Comparison of ENCODE assay signal across 13 cellular contexts in the genomic region with DNA sequence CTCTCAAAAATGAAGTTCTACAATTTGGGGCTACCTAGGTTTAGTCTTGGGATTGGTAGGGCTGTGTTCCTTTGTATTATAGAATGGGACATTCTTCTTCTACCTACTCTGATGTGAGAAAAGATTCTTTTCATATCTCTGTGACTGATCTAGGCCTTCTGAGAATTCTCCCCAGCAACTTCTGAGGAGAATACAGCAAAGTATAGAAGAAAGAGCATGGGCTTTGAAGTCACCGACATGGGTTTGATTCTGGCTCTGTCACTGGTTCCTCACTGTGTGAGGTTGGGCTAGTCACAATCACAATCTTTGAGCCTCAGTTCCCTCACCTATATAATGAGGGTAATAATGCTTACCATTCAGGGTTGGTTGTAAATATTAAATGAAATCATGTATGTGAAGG. TPM values are rescaled to one million over a fixed set of nuclear protein-coding genes. Genes with fewer than 3 reads are reported as not detected.
DNase-seq lines count a peak whose midpoint lies in the region; ATAC-seq and TF ChIP-seq lines count a peak whose summit lies in the region.
"Had no signal": no experiment of that assay in that cellular context is flagged by ENCODE, and none has a peak within 500 bp of the region (broad histone marks: within the 10 kb centered on the region; RNA-seq: fewer than 3 reads in every experiment).

No MANE protein-coding gene starts in this region.

- H3K27ac Mint-ChIP-seq in activated T-helper 1 cell treated with anti-CD3 and anti-CD28 coated beads, Interleukin-12 subunit alpha, Interleukin-12 subunit beta, Interleukin-2, Interleukin-4 antibody, amounts not matched to agents 30 ng/mL and 10 ng/mL and 1 ng/mL, durations not matched to agents 14 hours and 24 hours and 36 hours = peak overlapping the region; percentile 65
- peak overlapping the region; percentile 82 for H3K27ac Mint-ChIP-seq in mesothelial cell of epicardium
- H3K27ac Mint-ChIP-seq: GM23338 had no signal

- H3K4me3 ChIP-seq in left ventricle myocardium inferior = no peak overlapping the region
- H3K4me3 ChIP-seq in upper lobe of right lung = no peak overlapping the region
- H3K4me3 ChIP-seq: coronary artery, GM23338 had no signal

- H3K9me3 Mint-ChIP-seq in activated T-helper 1 cell treated with anti-CD3 and anti-CD28 coated beads, Interleukin-12 subunit alpha, Interleukin-12 subunit beta, Interleukin-2, Interleukin-4 antibody, amounts not matched to agents 30 ng/mL and 10 ng/mL and 1 ng/mL, durations not matched to agents 14 hours and 24 hours and 36 hours = no peaks in the 10 kb centered on the region
- H3K9me3 Mint-ChIP-seq in mesothelial cell of epicardium = no peaks in the 10 kb centered on the region
- H3K9me3 Mint-ChIP-seq: GM23338 had no signal

- H3K4me1 ChIP-seq in left ventricle myocardium inferior (peaks cover 95% of the 10 kb centered on the region), upper lobe of right lung (peaks cover 58% of the 10 kb centered on the region)

- no peaks in the 10 kb centered on the region for H3K27me3 Mint-ChIP-seq in activated T-helper 1 cell treated with anti-CD3 and anti-CD28 coated beads, Interleukin-12 subunit alpha, Interleukin-12 subunit beta, Interleukin-2, Interleukin-4 antibody, amounts not matched to agents 30 ng/mL and 10 ng/mL and 1 ng/mL, durations not matched to agents 14 hours and 24 hours and 36 hours (ENCODE audit: insufficient read depth)
- H3K27me3 Mint-ChIP-seq in mesothelial cell of epicardium (ENCODE audit: low read depth) = no peaks in the 10 kb centered on the region

- H3K4me1 Mint-ChIP-seq in activated T-helper 1 cell treated with anti-CD3 and anti-CD28 coated beads, Interleukin-12 subunit alpha, Interleukin-12 subunit beta, Interleukin-2, Interleukin-4 antibody, amounts not matched to agents 30 ng/mL and 10 ng/mL and 1 ng/mL, durations not matched to agents 14 hours and 24 hours and 36 hours (ENCODE audit: low read depth) = peaks cover 74% of the 10 kb centered on the region
- peaks cover 51% of the 10 kb centered on the region for H3K4me1 Mint-ChIP-seq in mesothelial cell of epicardium

- peak overlapping the region; percentile 27 for H3K4me3 Mint-ChIP-seq in activated T-helper 1 cell treated with anti-CD3 and anti-CD28 coated beads, Interleukin-12 subunit alpha, Interleukin-12 subunit beta, Interleukin-2, Interleukin-4 antibody, amounts not matched to agents 30 ng/mL and 10 ng/mL and 1 ng/mL, durations not matched to agents 14 hours and 24 hours and 36 hours
- no peak overlapping the region for H3K4me3 Mint-ChIP-seq in mesothelial cell of epicardium
- H3K4me3 Mint-ChIP-seq: GM23338 had no signal

- TF ChIP-seq CTCF in left ventricle myocardium inferior (IDR thresholded peaks at IDR 0.05; ENCODE audit: borderline replicate concordance) = no peak
- TF ChIP-seq CTCF in mesothelial cell of epicardium (IDR thresholded peaks at IDR 0.05; ENCODE audit: unreplicated experiment) = no peak
- TF ChIP-seq CTCF in upper lobe of right lung (IDR thresholded peaks at IDR 0.05) = no peak

- peaks cover 35% of the 10 kb centered on the region for H3K36me3 Mint-ChIP-seq in activated T-helper 1 cell treated with anti-CD3 and anti-CD28 coated beads, Interleukin-12 subunit alpha, Interleukin-12 subunit beta, Interleukin-2, Interleukin-4 antibody, amounts not matched to agents 30 ng/mL and 10 ng/mL and 1 ng/mL, durations not matched to agents 14 hours and 24 hours and 36 hours (ENCODE audit: low read depth)
- peaks cover 14% of the 10 kb centered on the region for H3K36me3 Mint-ChIP-seq in mesothelial cell of epicardium

- H3K9me3 ChIP-seq in left ventricle myocardium inferior (replicated peaks) (no peaks in the 10 kb centered on the region), upper lobe of right lung (no peaks in the 10 kb centered on the region)

- H3K27me3 ChIP-seq in left ventricle myocardium inferior (ENCODE audit: low read depth) (no peaks in the 10 kb centered on the region), upper lobe of right lung (no peaks in the 10 kb centered on the region)

- no peak for ATAC-seq in Right ventricle myocardium inferior
- no peak for ATAC-seq in upper lobe of right lung
- ATAC-seq: GM23338 had no signal

- intact Hi-C loops in left ventricle myocardium inferior (cut with micrococcal nuclease) (no loop called here), Right ventricle myocardium inferior (cut with DNase I) (no loop called here), upper lobe of right lung (cut with DNase I) (loop anchor here (10.0 kb wide), 1 partner anchor 58 kb away; the partner anchor contains the start of gene SPSB2)
- intact Hi-C loops in activated T-helper 1 cell treated with anti-CD3 and anti-CD28 coated beads, Interleukin-12 subunit alpha, Interleukin-12 subunit beta, Interleukin-2, Interleukin-4 antibody, amounts not matched to agents 30 ng/mL and 10 ng/mL and 1 ng/mL, durations not matched to agents 14 hours and 24 hours and 36 hours (cut with micrococcal nuclease) = loop anchor here (2.0 kb wide), 1 partner anchor 18 kb away; the partner anchor contains the start of gene ENO2

- DNase-seq in left ventricle myocardium inferior (no peak), Right ventricle myocardium inferior (ENCODE audit: missing footprints) (no peak), mesothelial cell of epicardium (ENCODE audit: low spot score in 2 of 2, unreplicated experiment in 2 of 2) (no peak), upper lobe of right lung (no peak), NOMO-1 treated with DMSO at 0.1 percent for 48 hours (lab: John Stamatoyannopoulos, UW; ENCODE audit: unreplicated experiment) (no peak), NCI-H526 (lab: John Stamatoyannopoulos, UW) (no peak), nucleus accumbens (lab: John Stamatoyannopoulos, UW) (no peak)
- no peak for DNase-seq in activated T-helper 1 cell treated with anti-CD3 and anti-CD28 coated beads, Interleukin-12 subunit alpha, Interleukin-12 subunit beta, Interleukin-2, Interleukin-4 antibody, amounts not matched to agents 30 ng/mL and 10 ng/mL and 1 ng/mL, durations not matched to agents 14 hours and 24 hours and 36 hours (ENCODE audit: low spot score)
- DNase-seq: midbrain had no signal

- peak overlapping the region; percentile 97 for H3K27ac ChIP-seq in left ventricle myocardium inferior (replicated peaks)
- H3K27ac ChIP-seq in upper lobe of right lung = peak overlapping the region; percentile 42

- peaks cover 16% of the 10 kb centered on the region for H3K36me3 ChIP-seq in left ventricle myocardium inferior
- peaks cover 28% of the 10 kb centered on the region for H3K36me3 ChIP-seq in upper lobe of right lung

RNA-seq across cellular contexts. Expression of gene ATN1, which starts 5.0 kb away (rescaled TPM):
- total RNA-seq in left ventricle myocardium inferior (71.4 TPM), Right ventricle myocardium inferior (78.9 TPM), mesothelial cell of epicardium (193 to 205 TPM (median 195 TPM) in 3 replicates), upper lobe of right lung (149 TPM)
- total RNA-seq in activated T-helper 1 cell treated with anti-CD3 and anti-CD28 coated beads, Interleukin-12 subunit alpha, Interleukin-12 subunit beta, Interleukin-2, Interleukin-4 antibody, amounts not matched to agents 30 ng/mL and 10 ng/mL and 1 ng/mL, durations not matched to agents 14 hours and 24 hours and 36 hours = 70.8 and 71.2 TPM in 2 replicates

RNA-seq across cellular contexts. Expression of gene RNU7-1, which starts 10.8 kb away (rescaled TPM):
- not detected for total RNA-seq in left ventricle myocardium inferior
- total RNA-seq in Right ventricle myocardium inferior = not detected
- total RNA-seq in activated T-helper 1 cell treated with anti-CD3 and anti-CD28 coated beads, Interleukin-12 subunit alpha, Interleukin-12 subunit beta, Interleukin-2, Interleukin-4 antibody, amounts not matched to agents 30 ng/mL and 10 ng/mL and 1 ng/mL, durations not matched to agents 14 hours and 24 hours and 36 hours = not detected in 2 replicates
- not detected in 3 replicates for total RNA-seq in mesothelial cell of epicardium
- total RNA-seq in upper lobe of right lung = not detected
- total RNA-seq: GM23338, pulmonary artery endothelial cell, SK-MEL-5 had no signal

RNA-seq across cellular contexts. Expression of gene C12orf57, which starts 11.1 kb away (rescaled TPM):
- 227 TPM for total RNA-seq in left ventricle myocardium inferior
- total RNA-seq in Right ventricle myocardium inferior = 250 TPM
- 190 and 197 TPM in 2 replicates for total RNA-seq in activated T-helper 1 cell treated with anti-CD3 and anti-CD28 coated beads, Interleukin-12 subunit alpha, Interleukin-12 subunit beta, Interleukin-2, Interleukin-4 antibody, amounts not matched to agents 30 ng/mL and 10 ng/mL and 1 ng/mL, durations not matched to agents 14 hours and 24 hours and 36 hours
- total RNA-seq in mesothelial cell of epicardium = 203 to 215 TPM (median 204 TPM) in 3 replicates
- 197 TPM for total RNA-seq in upper lobe of right lung

RNA-seq across cellular contexts. Expression of gene ENO2, which starts 18.4 kb away (rescaled TPM):
- total RNA-seq in left ventricle myocardium inferior (14.8 TPM), Right ventricle myocardium inferior (10.2 TPM), mesothelial cell of epicardium (30.2 to 30.7 TPM (median 30.2 TPM) in 3 replicates), upper lobe of right lung (41.8 TPM)
- 147 and 156 TPM in 2 replicates for total RNA-seq in activated T-helper 1 cell treated with anti-CD3 and anti-CD28 coated beads, Interleukin-12 subunit alpha, Interleukin-12 subunit beta, Interleukin-2, Interleukin-4 antibody, amounts not matched to agents 30 ng/mL and 10 ng/mL and 1 ng/mL, durations not matched to agents 14 hours and 24 hours and 36 hours

RNA-seq across cellular contexts. Expression of gene PTPN6, which starts 18.4 kb away (rescaled TPM):
- 6.7 TPM for total RNA-seq in left ventricle myocardium inferior
- total RNA-seq in Right ventricle myocardium inferior = 9.1 TPM
- 332 and 341 TPM in 2 replicates for total RNA-seq in activated T-helper 1 cell treated with anti-CD3 and anti-CD28 coated beads, Interleukin-12 subunit alpha, Interleukin-12 subunit beta, Interleukin-2, Interleukin-4 antibody, amounts not matched to agents 30 ng/mL and 10 ng/mL and 1 ng/mL, durations not matched to agents 14 hours and 24 hours and 36 hours
- 21.6 to 26.2 TPM (median 23.6 TPM) in 3 replicates for total RNA-seq in mesothelial cell of epicardium
- 154 TPM for total RNA-seq in upper lobe of right lung
- total RNA-seq: SK-MEL-5 had no signal

Comparison
In these comparisons a context has a peak if more than half of its experiments do, and no peak if none do; other contexts are left out.
1. intact Hi-C loops: an anchor here in activated T-helper 1 cell treated with anti-CD3 and anti-CD28 coated beads, Interleukin-12 subunit alpha, Interleukin-12 subunit beta, Interleukin-2, Interleukin-4 antibody, amounts not matched to agents 30 ng/mL and 10 ng/mL and 1 ng/mL, durations not matched to agents 14 hours and 24 hours and 36 hours (2.0 kb wide) and upper lobe of right lung (10.0 kb wide); none called in left ventricle myocardium inferior and Right ventricle myocardium inferior.